26 cellular contexts compared by ENCODE assay signal in genomic region chr2:15863494-15864175, GRCh38.
DNase-seq lines count a peak whose midpoint lies in the region; TF ChIP-seq lines count a peak whose summit lies in the region.
"Had no signal": no experiment of that assay in that cellular context is flagged by ENCODE, and none has a peak within 500 bp of the region (broad histone marks: within the 10 kb centered on the region; RNA-seq: fewer than 3 reads in every experiment).

No MANE protein-coding gene starts in this region.

- H3K27me3 ChIP-seq in Caco-2 (replicated peaks; ENCODE audit: control insufficient read depth, insufficient read depth, low read length), result no peaks in the 10 kb centered on the region
- H3K27me3 ChIP-seq: BE2C; BLaER1; BLaER1 treated with 17β-estradiol and CSF1 and Interleukin-3, amounts not matched to agents 10 nM and 100 nM had no signal

- POLR2A ChIA-PET in Caco-2 (lab: Charles Lee), result no interaction called here

- no peak for TF ChIP-seq CTCF in Caco-2 (IDR thresholded peaks at IDR 0.05; ENCODE audit: insufficient read depth in 1 of 2, low read depth in 1 of 2, low read length in 1 of 2, severe bottlenecking in 1 of 2, unreplicated experiment in 1 of 2)

- no TSS peak for BruUV-seq in Caco-2 (replicated peaks; lab: Mats Ljungman, UMichigan)

- peaks cover 14% of the 10 kb centered on the region for H3K4me1 Mint-ChIP-seq in Caco-2 (ENCODE audit: low read depth, unreplicated experiment)
- H3K4me1 Mint-ChIP-seq: B cell; CD14-positive monocyte; CD4-positive, alpha-beta memory T cell; CD4-positive, CD25-positive, alpha-beta regulatory T cell; CD8-positive, alpha-beta memory T cell had no signal

- H3K36me3 ChIP-seq in Caco-2 (ENCODE audit: control insufficient read depth, insufficient read depth, low read length), result no peaks in the 10 kb centered on the region
- H3K36me3 ChIP-seq: BE2C; BLaER1; BLaER1 treated with 17β-estradiol and CSF1 and Interleukin-3, amounts not matched to agents 10 nM and 100 nM had no signal

- H3K36me3 Mint-ChIP-seq in Caco-2 (ENCODE audit: insufficient read depth, unreplicated experiment), result no peaks in the 10 kb centered on the region
- H3K36me3 Mint-ChIP-seq: CD14-positive monocyte; CD4-positive, alpha-beta memory T cell; CD4-positive, CD25-positive, alpha-beta regulatory T cell; CD8-positive, alpha-beta memory T cell; CD8-positive, alpha-beta T cell had no signal

- H3K4me3 Mint-ChIP-seq in Caco-2 (ENCODE audit: unreplicated experiment), result no peak overlapping the region
- H3K4me3 Mint-ChIP-seq: B cell; CD14-positive monocyte; CD4-positive, alpha-beta memory T cell; CD4-positive, alpha-beta T cell; CD4-positive, CD25-positive, alpha-beta regulatory T cell; CD8-positive, alpha-beta memory T cell; CD8-positive, alpha-beta T cell had no signal

- no peak overlapping the region for H3K4me3 ChIP-seq in Caco-2 (ENCODE audit: low read depth, low read length)
- H3K4me3 ChIP-seq: A549; BLaER1; BLaER1 treated with 17β-estradiol and CSF1 and Interleukin-3, amounts not matched to agents 10 nM and 100 nM had no signal

- CTCF ChIA-PET in Caco-2 (lab: Charles Lee), result no interaction called here

- H3K9me3 ChIP-seq in Caco-2, result no peaks in the 10 kb centered on the region
- H3K9me3 ChIP-seq: BE2C had no signal

- H3K27ac Mint-ChIP-seq in Caco-2 (ENCODE audit: unreplicated experiment), result no peak overlapping the region
- H3K27ac Mint-ChIP-seq: B cell; CD14-positive monocyte; CD4-positive, alpha-beta memory T cell; CD4-positive, alpha-beta T cell; CD4-positive, CD25-positive, alpha-beta regulatory T cell; CD8-positive, alpha-beta memory T cell; CD8-positive, alpha-beta T cell had no signal

- H3K4me1 ChIP-seq in Caco-2, result no peaks in the 10 kb centered on the region
- H3K4me1 ChIP-seq: A549; BE2C; BLaER1; BLaER1 treated with 17β-estradiol and CSF1 and Interleukin-3, amounts not matched to agents 10 nM and 100 nM had no signal

- DNase-seq in SK-N-DZ (ENCODE audit: low spot score) (peak; percentile 92), Caco-2 (no peak)
- DNase-seq: 8988T; ACHN; AML-193; BE2C; C1 segment of cervical spinal cord; Calu3; CD4-positive, alpha-beta memory T cell; CD4-positive, alpha-beta T cell; CD4-positive, CD25-positive, alpha-beta regulatory T cell; CD8-positive, alpha-beta memory T cell; CD8-positive, alpha-beta T cell; COR-L47; DMS 273 treated with DMSO at 0.1 percent for 48 hours; DMS153; DMS53; DMS79; DMS79 treated with DMSO at 0.1 percent for 48 hours; DND-41; EL had no signal

- intact Hi-C loops in Caco-2 (cut with micrococcal nuclease; ENCODE audit: unreplicated experiment), result no loop called here

- no peaks in the 10 kb centered on the region for H3K27me3 Mint-ChIP-seq in Caco-2 (ENCODE audit: insufficient read depth, unreplicated experiment)
- H3K27me3 Mint-ChIP-seq: CD4-positive, CD25-positive, alpha-beta regulatory T cell had no signal

- H3K9me3 Mint-ChIP-seq in Caco-2 (ENCODE audit: unreplicated experiment), result no peaks in the 10 kb centered on the region
- H3K9me3 Mint-ChIP-seq: CD4-positive, alpha-beta T cell; CD8-positive, alpha-beta memory T cell; CD8-positive, alpha-beta T cell had no signal
